ENCODE assay signal across 14 cellular contexts in the genomic region with DNA sequence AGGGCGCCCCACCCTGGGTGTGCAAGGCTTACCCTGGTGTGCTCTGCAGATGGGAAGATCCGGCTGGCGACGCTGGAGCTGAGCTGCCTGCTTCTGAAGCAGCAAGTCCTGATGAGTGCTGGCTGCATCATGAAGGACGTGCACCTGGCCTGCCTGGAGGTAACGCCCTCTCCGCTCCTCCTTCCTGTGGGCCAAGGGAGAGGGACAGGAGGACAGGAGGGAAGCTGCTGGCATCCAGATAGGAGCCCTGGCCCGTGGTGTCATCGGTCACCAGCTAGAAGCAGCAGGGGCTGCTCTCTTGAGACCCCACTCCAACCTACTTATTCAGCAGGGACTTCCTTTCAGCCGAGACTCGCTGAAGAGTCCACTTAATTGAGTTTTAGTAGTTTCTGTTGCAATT.
A peak's percentile ranks its signal among the peaks of the same experiment; 100 is the strongest.
DNase-seq lines count a peak whose midpoint lies in the region; ATAC-seq and TF ChIP-seq lines count a peak whose summit lies in the region.
"Had no signal": no experiment of that assay in that cellular context is flagged by ENCODE, and none has a peak within 500 bp of the region (broad histone marks: within the 10 kb centered on the region; RNA-seq: fewer than 3 reads in every experiment).

No MANE protein-coding gene starts in this region.

- H3K9me3 ChIP-seq in DND-41 (ENCODE audit: insufficient read depth, low read length, severe bottlenecking) = no peaks in the 10 kb centered on the region
- H3K9me3 ChIP-seq in thymus (ENCODE audit: control insufficient read depth) = no peaks in the 10 kb centered on the region

- 98% methylated on average over 11 of the region's 11 CpGs for WGBS in thymus

- H3K27me3 ChIP-seq in DND-41 (ENCODE audit: insufficient read depth, low read length, poor library complexity) = no peaks in the 10 kb centered on the region
- no peaks in the 10 kb centered on the region for H3K27me3 ChIP-seq in thymus (ENCODE audit: control insufficient read depth, insufficient read depth)

- peak overlapping the region; percentile 35; the same call in 1 of the 2 replicates for H3K27ac ChIP-seq in DND-41 (ENCODE audit: low read length)
- peak overlapping the region; percentile 49 for H3K27ac ChIP-seq in thymus (ENCODE audit: low read depth)
- H3K27ac ChIP-seq: 22Rv1 had no signal

- ATAC-seq in DND-41 (ENCODE audit: insufficient read depth, low read depth) (no peak), HG03571 (IDR thresholded peaks at IDR 0.05; ENCODE audit: unreplicated experiment) (no peak), HG03135 (IDR thresholded peaks at IDR 0.05; ENCODE audit: unreplicated experiment) (no peak)
- ATAC-seq: CD8-positive, alpha-beta T cell; GM12878; GM23338 had no signal

- H3K9ac ChIP-seq in DND-41 (ENCODE audit: low read depth, low read length) = no peak overlapping the region

- H3K4me1 ChIP-seq in DND-41 (ENCODE audit: insufficient read depth, low read length) (peaks cover 22% of the 10 kb centered on the region), thymus (ENCODE audit: control insufficient read depth, insufficient read depth, low read length) (peaks cover 5% of the 10 kb centered on the region)

- H2AFZ ChIP-seq in DND-41 (ENCODE audit: low read depth, low read length) = no peak overlapping the region
- H2AFZ ChIP-seq: GM23338 had no signal

- peak; percentile 42 for DNase-seq in activated CD8-positive, alpha-beta memory T cell treated with anti-CD3 and anti-CD28 coated beads, Interleukin-2, amount 50 U/mL, for 48 hours
- no peak for DNase-seq in activated CD8-positive, alpha-beta memory T cell treated with anti-CD3 and anti-CD28 coated beads for 24 hours
- DNase-seq in DND-41 (no peak), islet precursor cell (peak; percentile 49)
- DNase-seq: CD8-positive, alpha-beta T cell; COR-L47; DMS153; H7 had no signal

- no peaks in the 10 kb centered on the region for H4K20me1 ChIP-seq in DND-41 (ENCODE audit: insufficient read depth, low read length)

- no peak for TF ChIP-seq CTCF in DND-41 (IDR thresholded peaks at IDR 0.05; ENCODE audit: borderline replicate concordance, extremely low read depth, low read length, poor library complexity, severe bottlenecking)

- peaks cover 76% of the 10 kb centered on the region for H3K36me3 ChIP-seq in DND-41 (ENCODE audit: insufficient read depth, low read length)
- peaks cover 39% of the 10 kb centered on the region for H3K36me3 ChIP-seq in thymus (ENCODE audit: control insufficient read depth, insufficient read depth)

- H3K4me3 ChIP-seq in DND-41 (ENCODE audit: low read depth in 1 of 2, low read length in 2 of 2) (no peak overlapping the region), thymus (ENCODE audit: low read length) (no peak overlapping the region)
- H3K4me3 ChIP-seq: GM12878, GM23338 had no signal

- H3K4me2 ChIP-seq in DND-41 (ENCODE audit: insufficient read depth, low read length) = no peak overlapping the region
- H3K4me2 ChIP-seq: GM23338 had no signal

- no peaks in the 10 kb centered on the region for H3K79me2 ChIP-seq in DND-41 (ENCODE audit: insufficient read depth, low read length)

Comparison
In these comparisons a context has a peak if more than half of its experiments do, and no peak if none do; other contexts are left out.
1. DNase-seq: peak in activated CD8-positive, alpha-beta memory T cell treated with anti-CD3 and anti-CD28 coated beads, Interleukin-2, amount 50 U/mL, for 48 hours (single experiment) and islet precursor cell (single experiment); none in activated CD8-positive, alpha-beta memory T cell treated with anti-CD3 and anti-CD28 coated beads for 24 hours (single experiment) and DND-41 (single experiment).